In genomic region chr2:225025917-225026571, GRCh38 we compare ENCODE assay signal across 9 cellular contexts. TPM values are rescaled to one million over a fixed set of nuclear protein-coding genes. Genes with fewer than 3 reads are reported as not detected.
DNase-seq lines count a peak whose midpoint lies in the region; ATAC-seq and TF ChIP-seq lines count a peak whose summit lies in the region.
"Had no signal": no experiment of that assay in that cellular context is flagged by ENCODE, and none has a peak within 500 bp of the region (broad histone marks: within the 10 kb centered on the region; RNA-seq: fewer than 3 reads in every experiment).

No MANE protein-coding gene starts in this region.

- no peaks in the 10 kb centered on the region for H3K9me3 Mint-ChIP-seq in activated T-cell treated with anti-CD3 and anti-CD28 coated beads, Interleukin-2, amount 50 U/mL, for 24 hours

- no peaks in the 10 kb centered on the region; the same call in 1 of the 2 replicates for H3K9me2 ChIP-seq in PC-9 (ENCODE audit: insufficient read depth)

- peak; percentile 1 for ATAC-seq in stimulated activated naive CD8-positive, alpha-beta T cell treated with anti-CD3 and anti-CD28 coated beads, Interleukin-15, Interleukin-2, amounts not matched to agents 100 U/mL and 50 U/mL, for 24 hours
- no peak for ATAC-seq in HG03469 (IDR thresholded peaks at IDR 0.05; ENCODE audit: unreplicated experiment)

- no peaks in the 10 kb centered on the region for H3K27me3 Mint-ChIP-seq in activated T-cell treated with anti-CD3 and anti-CD28 coated beads, Interleukin-2, amount 50 U/mL, for 24 hours

- no peak for DNase-seq in activated T-cell treated with anti-CD3 and anti-CD28 coated beads, Interleukin-2, amount 50 U/mL, for 24 hours
- DNase-seq in activated T-cell treated with anti-CD3 and anti-CD28 coated beads, Interleukin-2, amount 50 U/mL, for 48 hours, result no peak
- peak in 1 of 2 experiments; percentile 38 for DNase-seq in PC-9
- peak; percentile 60 for DNase-seq in epithelial cell of esophagus (ENCODE audit: low read depth)
- DNase-seq in stimulated activated naive CD8-positive, alpha-beta T cell treated with anti-CD3 and anti-CD28 coated beads, Interleukin-15, Interleukin-2, amounts not matched to agents 100 U/mL and 50 U/mL, for 24 hours, result no peak
- DNase-seq in transverse colon, result no peak
- DNase-seq in NCI-H2107 (lab: John Stamatoyannopoulos, UW), result no peak
- DNase-seq: SHP77 treated with DMSO at 0.1 percent for 48 hours had no signal

- BruUV-seq in PC-9 (replicated peaks; lab: Mats Ljungman, UMichigan), result no TSS peak

- H3K79me2 ChIP-seq in PC-9 (ENCODE audit: low read depth), result no peaks in the 10 kb centered on the region

- no peak for TF ChIP-seq POLR2A in transverse colon (IDR thresholded peaks at IDR 0.05)

- no peaks in the 10 kb centered on the region for H4K20me1 ChIP-seq in PC-9 (ENCODE audit: insufficient read depth)

- intact Hi-C loops in PC-9 (cut with micrococcal nuclease; ENCODE audit: unreplicated experiment) (loop anchor here (1.0 kb wide), 1 partner anchor 15 kb away; no protein-coding TSS in a partner anchor), transverse colon (cut with DNase I; ENCODE audit: low total_unique reads) (no loop called here)

- H3K4me3 Mint-ChIP-seq in activated T-cell treated with anti-CD3 and anti-CD28 coated beads, Interleukin-2, amount 50 U/mL, for 24 hours, result no peak overlapping the region

- no peak for TF ChIP-seq EP300 in transverse colon (IDR thresholded peaks at IDR 0.05; ENCODE audit: low read depth)

- no peaks in the 10 kb centered on the region for H3K36me3 ChIP-seq in PC-9 (ENCODE audit: low read depth)
- H3K36me3 ChIP-seq in transverse colon, result no peaks in the 10 kb centered on the region

- no peaks in the 10 kb centered on the region for H3K27me3 ChIP-seq in PC-9 (ENCODE audit: insufficient read depth, low read depth)
- H3K27me3 ChIP-seq in transverse colon, result no peaks in the 10 kb centered on the region

- peaks cover 35% of the 10 kb centered on the region for H3K36me3 Mint-ChIP-seq in activated T-cell treated with anti-CD3 and anti-CD28 coated beads, Interleukin-2, amount 50 U/mL, for 24 hours (ENCODE audit: low read depth)

- H3K4me3 ChIP-seq in PC-9 (no peak overlapping the region), epithelial cell of esophagus (ENCODE audit: low read length) (no peak overlapping the region), transverse colon (no peak overlapping the region)

- POLR2A ChIA-PET in PC-9 (lab: Charles Lee; ENCODE audit: unreplicated experiment), result interaction anchor here (0.5 to 0.7 kb wide), 2 partner anchors 83 to 116 kb away, joined by 3 read pairs; no protein-coding TSS in a partner anchor

- 0 out of 2 replicates have a peak overlapping the region, but pooled peaks have one; percentile 1 for H3K4me2 ChIP-seq in PC-9

- H3K27ac ChIP-seq in PC-9 (no peak overlapping the region), transverse colon (no peak overlapping the region)

- H3K27ac Mint-ChIP-seq in activated T-cell treated with anti-CD3 and anti-CD28 coated beads, Interleukin-2, amount 50 U/mL, for 24 hours, result peak overlapping the region; percentile 63

- H3K4me1 ChIP-seq in PC-9 (replicated peaks; ENCODE audit: insufficient read depth), result peaks cover 11% of the 10 kb centered on the region
- H3K4me1 ChIP-seq in transverse colon, result peaks cover 0 to 22% (median 5%) of the 10 kb centered on the region in 4 donors

- H3K4me1 Mint-ChIP-seq in activated T-cell treated with anti-CD3 and anti-CD28 coated beads, Interleukin-2, amount 50 U/mL, for 24 hours (ENCODE audit: low read depth), result peaks cover 81% of the 10 kb centered on the region

- TF ChIP-seq CTCF in PC-9 (conservative IDR thresholded peaks at IDR 0.05) (no peak), epithelial cell of esophagus (IDR thresholded peaks at IDR 0.05; ENCODE audit: insufficient read depth, low read depth, low read length, missing control alignments) (no peak), transverse colon (IDR thresholded peaks at IDR 0.05) (no peak)

- no peak overlapping the region; the same call in 1 of the 2 replicates for H2AFZ ChIP-seq in PC-9

- no peaks in the 10 kb centered on the region for H3F3A ChIP-seq in PC-9 (ENCODE audit: insufficient read depth, low read depth)

- CTCF ChIA-PET in PC-9 (lab: Charles Lee), result no interaction called here

- H3K9me3 ChIP-seq in PC-9 (ENCODE audit: insufficient read depth, low read depth) (no peaks in the 10 kb centered on the region), transverse colon (no peaks in the 10 kb centered on the region)

- in situ Hi-C loops in transverse colon (cut with MboI; ENCODE audit: low pct_ligation_motif_present in 1 of 4, low pct_unique_long_range_greater_than_20kb in 1 of 4, low sequenced_read_pairs in 3 of 4), result no loop called here

- 59 to 85% methylated on average over 2 of the region's 2 CpGs for WGBS in transverse colon (ENCODE audit: low coverage in 1 of 2), 2 donors

RNA-seq across cellular contexts. Expression of gene DOCK10, which starts 16.2 kb away (rescaled TPM):
- total RNA-seq in PC-9 (2021) (28.9 and 33.6 TPM in 2 replicates), transverse colon (10 to 100 TPM in 2 of 4 donors, 1 to 10 TPM in 2; 5.2 to 64.7 (median 14.5) TPM)
